In genomic region chr20:45975686-45976085, GRCh38 we compare ENCODE assay signal across 30 cellular contexts. TPM values are rescaled to one million over a fixed set of nuclear protein-coding genes. Genes with fewer than 3 reads are reported as not detected.
"Had no signal": no experiment of that assay in that cellular context is flagged by ENCODE, and none has a peak within 500 bp of the region (broad histone marks: within the 10 kb centered on the region; RNA-seq: fewer than 3 reads in every experiment).

No MANE protein-coding gene starts in this region.

- H3K9me3 ChIP-seq: ascending aorta, esophagus muscularis mucosa, heart left ventricle, prostate gland, transverse colon had no signal

- ATAC-seq: foreskin keratinocyte, heart left ventricle, left lobe of liver, natural killer cell had no signal

- H3K36me3 Mint-ChIP-seq: brain, natural killer cell, neural progenitor cell had no signal

- H3K27me3 ChIP-seq: ascending aorta, esophagus muscularis mucosa had no signal

- H3K4me1 ChIP-seq: prostate gland had no signal

- H3K4me3 Mint-ChIP-seq: activated naive CD8-positive, alpha-beta T cell; brain; immature natural killer cell; natural killer cell; neural progenitor cell; T-helper 2 cell treated with Interferon-gamma antibody and Interleukin-4, amounts not matched to agents 5 μg/mL and 100 μg/mL, for 36 hours had no signal

- H3K27ac ChIP-seq: ascending aorta, esophagus muscularis mucosa, foreskin keratinocyte, heart left ventricle, neural progenitor cell, prostate gland, transverse colon, VCaP had no signal

- H3K36me3 ChIP-seq: ascending aorta, esophagus muscularis mucosa, heart left ventricle, neural progenitor cell, prostate gland, transverse colon had no signal

- H3K9ac ChIP-seq: neural progenitor cell had no signal

- H3K27me3 Mint-ChIP-seq: activated naive CD8-positive, alpha-beta T cell had no signal

- H3K9me3 Mint-ChIP-seq: brain; immature natural killer cell; neural progenitor cell; T-helper 2 cell treated with Interferon-gamma antibody and Interleukin-4, amounts not matched to agents 5 μg/mL and 100 μg/mL, for 36 hours had no signal

- H3K4me3 ChIP-seq: ascending aorta, esophagus muscularis mucosa, heart left ventricle, lung, neural progenitor cell, prostate gland, smooth muscle cell, transverse colon had no signal

- DNase-seq: activated CD4-positive, alpha-beta T cell treated with anti-CD3 and anti-CD28 coated beads for 4 hours; activated CD4-positive, alpha-beta T cell treated with anti-CD3 and anti-CD28 coated beads, Interleukin-2, amount 50 U/mL, for 48 hours; activated CD8-positive, alpha-beta memory T cell treated with anti-CD3 and anti-CD28 coated beads for 24 hours; activated effector memory CD4-positive, alpha-beta T cell treated with Interleukin-2 at 50 U/mL for 16 hours; activated naive CD4-positive, alpha-beta T cell treated with Interleukin-2 at 50 U/mL for 16 hours; caudate nucleus; foreskin keratinocyte; heart left ventricle; hypothalamus; immature natural killer cell; mesendoderm; natural killer cell; retina; stimulated activated CD4-positive, alpha-beta T cell treated with anti-CD3 and anti-CD28 coated beads, Interleukin-15, amount 100 ng/mL, for 24 hours; stimulated activated CD4-positive, alpha-beta T cell treated with anti-CD3 and anti-CD28 coated beads, Interleukin-2, amount 100 ng/mL, for 24 hours; stimulated activated naive CD4-positive, alpha-beta T cell treated with Interleukin-2 at 50 U/mL for 16 hours; T-helper 1 cell; transverse colon had no signal

- H3K27ac Mint-ChIP-seq: activated naive CD8-positive, alpha-beta T cell; natural killer cell; neural progenitor cell; T-helper 2 cell treated with Interferon-gamma antibody and Interleukin-4, amounts not matched to agents 5 μg/mL and 100 μg/mL, for 36 hours had no signal

RNA-seq across cellular contexts. Expression of gene MMP9, which starts 33.0 kb away (rescaled TPM):
- total RNA-seq: ascending aorta had no signal

RNA-seq across cellular contexts. Expression of gene SLC12A5, which starts 53.3 kb away (rescaled TPM):
- total RNA-seq: ascending aorta, kidney epithelial cell, left lobe of liver, transverse colon had no signal
- polyA plus RNA-seq: heart left ventricle, lung had no signal
